In genomic region chr2:239200646-239201530, GRCh38 we compare ENCODE assay signal across 17 cellular contexts.
DNase-seq lines count a peak whose midpoint lies in the region; ATAC-seq and TF ChIP-seq lines count a peak whose summit lies in the region.
"Had no signal": no experiment of that assay in that cellular context is flagged by ENCODE, and none has a peak within 500 bp of the region (broad histone marks: within the 10 kb centered on the region; RNA-seq: fewer than 3 reads in every experiment).

No MANE protein-coding gene starts in this region.

- TF ChIP-seq CTCF in breast epithelium (IDR thresholded peaks at IDR 0.05), result no peak
- TF ChIP-seq CTCF in mammary epithelial cell (conservative IDR thresholded peaks at IDR 0.05 in 1 of 2, IDR thresholded peaks at IDR 0.05 in 1 of 2; ENCODE audit: extremely low read depth in 1 of 2, insufficient read depth in 1 of 2, low read depth in 1 of 2, low read length in 2 of 2), result no peak
- no peak for TF ChIP-seq CTCF in coronary artery (IDR thresholded peaks at IDR 0.05)
- no peak for TF ChIP-seq CTCF in foreskin fibroblast (IDR thresholded peaks at IDR 0.05; ENCODE audit: low read depth, low read length)

- H4K20me1 ChIP-seq in mammary epithelial cell (ENCODE audit: insufficient read depth, low read length), result no peaks in the 10 kb centered on the region

- H3K4me3 ChIP-seq in breast epithelium (peak overlapping the region in 2 of 3 donors; percentile 5 to 30), mammary epithelial cell (replicated peaks in 1 of 3; ENCODE audit: insufficient read depth in 1 of 3, low read depth in 2 of 3, low read length in 3 of 3) (no peak overlapping the region), rectal smooth muscle tissue (ENCODE audit: low read length) (no peak overlapping the region), aorta (ENCODE audit: low read length in 2 of 2) (no peak overlapping the region), coronary artery (no peak overlapping the region), foreskin fibroblast (ENCODE audit: low read depth in 1 of 2, low read length in 2 of 2) (no peak overlapping the region)
- H3K4me3 ChIP-seq: A549, upper lobe of left lung had no signal

- dilution Hi-C loops in mammary epithelial cell (cut with HindIII; ENCODE audit: low sequenced_read_pairs), result no loop called here

- intact Hi-C loops in breast epithelium (cut with DNase I; ENCODE audit: low total_unique reads) (no loop called here), mammary epithelial cell (cut with micrococcal nuclease) (no loop called here), left ventricle myocardium superior (cut with micrococcal nuclease) (no loop called here), aorta (cut with DNase I) (loop anchor here in 1 of 2 donors (1.0 kb wide), 1 partner anchor 200 kb away; the partner anchor contains the start of gene HDAC4)

- H3K4me2 ChIP-seq in mammary epithelial cell (ENCODE audit: insufficient read depth, low read depth, low read length), result no peak overlapping the region
- H3K4me2 ChIP-seq: A549 had no signal

- ATAC-seq in left ventricle myocardium superior (no peak), aorta (ENCODE audit: low FRiP score) (no peak), HG02678 (IDR thresholded peaks at IDR 0.05; ENCODE audit: unreplicated experiment) (no peak)
- ATAC-seq: A549; effector memory CD8-positive, alpha-beta T cell had no signal

- DNase-seq in breast epithelium (ENCODE audit: low spot score in 2 of 2) (peak in 1 of 2 donors; percentile 33), mammary epithelial cell (no peak), left ventricle myocardium superior (peak; percentile 29), aorta (peak; percentile 26 to 61), coronary artery (ENCODE audit: low spot score) (no peak), foreskin fibroblast (no peak)
- DNase-seq: CD4-positive, CD25-positive, alpha-beta regulatory T cell; DMS79 treated with DMSO at 0.1 percent for 48 hours; effector memory CD8-positive, alpha-beta T cell; NCI-H1436; NCI-H226; stimulated activated CD4-positive, alpha-beta T cell treated with anti-CD3 and anti-CD28 coated beads, Interleukin-4, amount 100 ng/mL, for 24 hours; stimulated activated CD8-positive, alpha-beta memory T cell treated with anti-CD3 and anti-CD28 coated beads, Interleukin-4, amount 100 ng/mL, for 48 hours had no signal

- peak overlapping the region; percentile 43 to 45 for H3K27ac ChIP-seq in breast epithelium
- no peak overlapping the region for H3K27ac ChIP-seq in mammary epithelial cell (ENCODE audit: insufficient read depth, low read depth, low read length)
- H3K27ac ChIP-seq in rectal smooth muscle tissue (ENCODE audit: low read depth, low read length), result peak overlapping the region; percentile 62
- H3K27ac ChIP-seq in aorta (ENCODE audit: low read depth in 1 of 2, low read length in 2 of 2), result peak overlapping the region in 1 of 2 donors; percentile 31
- H3K27ac ChIP-seq in coronary artery, result no peak overlapping the region
- H3K27ac ChIP-seq: A549 had no signal

- H3K4me1 ChIP-seq in breast epithelium, result no peaks in the 10 kb centered on the region
- H3K4me1 ChIP-seq in mammary epithelial cell (ENCODE audit: insufficient read depth, low read length), result no peaks in the 10 kb centered on the region
- peaks cover 15% of the 10 kb centered on the region for H3K4me1 ChIP-seq in rectal smooth muscle tissue (ENCODE audit: control insufficient read depth, insufficient read depth, low read length)
- no peaks in the 10 kb centered on the region for H3K4me1 ChIP-seq in aorta (ENCODE audit: control insufficient read depth in 1 of 2, insufficient read depth in 2 of 2, low read length in 2 of 2)
- H3K4me1 ChIP-seq: A549 had no signal

- CTCF ChIA-PET in mammary epithelial cell (lab: Charles Lee; ENCODE audit: low non-redundant PET), result no interaction called here

- H2AFZ ChIP-seq in mammary epithelial cell (ENCODE audit: low read depth, low read length), result no peak overlapping the region

- H3K27me3 ChIP-seq in breast epithelium (no peaks in the 10 kb centered on the region), mammary epithelial cell (ENCODE audit: insufficient read depth, low read length) (no peaks in the 10 kb centered on the region), rectal smooth muscle tissue (ENCODE audit: control insufficient read depth, insufficient read depth, low read length) (no peaks in the 10 kb centered on the region), aorta (ENCODE audit: control insufficient read depth in 1 of 2, insufficient read depth in 2 of 2, low read length in 1 of 2) (no peaks in the 10 kb centered on the region)
- H3K27me3 ChIP-seq: upper lobe of left lung had no signal

- in situ Hi-C loops in mammary epithelial cell (cut with MboI; ENCODE audit: low sequenced_read_pairs in 2 of 2), result no loop called here

- WGBS in mammary epithelial cell (ENCODE audit: low coverage, missing lambda C conversion rate), result 93% methylated on average over 14 of the region's 20 CpGs
- 69 to 75% methylated on average over 20 of the region's 20 CpGs for WGBS in aorta, 2 donors

- no TSS peak for BruUV-seq in mammary epithelial cell (replicated peaks; lab: Mats Ljungman, UMichigan)

- H3K36me3 ChIP-seq in breast epithelium, result no peaks in the 10 kb centered on the region
- no peaks in the 10 kb centered on the region for H3K36me3 ChIP-seq in mammary epithelial cell (ENCODE audit: insufficient read depth, low read length)
- peaks cover 9% of the 10 kb centered on the region for H3K36me3 ChIP-seq in rectal smooth muscle tissue (ENCODE audit: control insufficient read depth, insufficient read depth, low read length)
- no peaks in the 10 kb centered on the region for H3K36me3 ChIP-seq in aorta (ENCODE audit: control insufficient read depth in 1 of 2, insufficient read depth in 2 of 2, low read length in 1 of 2)

- no peak overlapping the region for H3K9ac ChIP-seq in mammary epithelial cell (ENCODE audit: insufficient read depth, low read length)
- no peak overlapping the region for H3K9ac ChIP-seq in rectal smooth muscle tissue (ENCODE audit: low read length)

- no peak for TF ChIP-seq POLR2A in breast epithelium (IDR thresholded peaks at IDR 0.05)

- H3K9me3 ChIP-seq in breast epithelium (no peaks in the 10 kb centered on the region), mammary epithelial cell (replicated peaks; ENCODE audit: insufficient read depth, low read length) (no peaks in the 10 kb centered on the region), aorta (ENCODE audit: control insufficient read depth, low read length) (no peaks in the 10 kb centered on the region)
- H3K9me3 ChIP-seq: A549, upper lobe of left lung had no signal

- no peaks in the 10 kb centered on the region for H3K79me2 ChIP-seq in mammary epithelial cell (ENCODE audit: insufficient read depth, low read length)

Comparison
In these comparisons a context has a peak if more than half of its experiments do, and no peak if none do; other contexts are left out.
1. H3K27ac ChIP-seq: peak in breast epithelium (2 of 2) and rectal smooth muscle tissue (single experiment); none in mammary epithelial cell (single experiment) and coronary artery (0 of 2).
2. H3K4me3 ChIP-seq: peak in breast epithelium (2 of 3); none in mammary epithelial cell (0 of 3), rectal smooth muscle tissue (single experiment), aorta (0 of 2), coronary artery (single experiment) and foreskin fibroblast (0 of 2).
3. DNase-seq: peak in left ventricle myocardium superior (single experiment) and aorta (2 of 2); none in mammary epithelial cell (single experiment), coronary artery (single experiment) and foreskin fibroblast (0 of 2).